11 cellular contexts compared by ENCODE assay signal in genomic region chr18:49846263-49846662, GRCh38. TPM values are rescaled to one million over a fixed set of nuclear protein-coding genes. Genes with fewer than 3 reads are reported as not detected.
DNase-seq lines count a peak whose midpoint lies in the region; ATAC-seq and TF ChIP-seq lines count a peak whose summit lies in the region.
"Had no signal": no experiment of that assay in that cellular context is flagged by ENCODE, and none has a peak within 500 bp of the region (broad histone marks: within the 10 kb centered on the region; RNA-seq: fewer than 3 reads in every experiment).

No MANE protein-coding gene starts in this region.

- intact Hi-C loops in left ventricle myocardium superior (cut with micrococcal nuclease), result no loop called here
- intact Hi-C loops in esophagus muscularis mucosa (cut with DNase I), result no loop called here

- no peak overlapping the region for H3K4me3 ChIP-seq in esophagus muscularis mucosa
- H3K4me3 ChIP-seq: breast epithelium had no signal

- TF ChIP-seq POLR2A in esophagus muscularis mucosa (IDR thresholded peaks at IDR 0.05; ENCODE audit: low read depth), result no peak

- no peak for TF ChIP-seq EP300 in esophagus muscularis mucosa (IDR thresholded peaks at IDR 0.05)

- peaks cover 0 to 60% (median 0%) of the 10 kb centered on the region in 4 donors for H3K27me3 ChIP-seq in esophagus muscularis mucosa
- H3K27me3 ChIP-seq: breast epithelium had no signal

- no peak for TF ChIP-seq CTCF in VCaP (conservative IDR thresholded peaks at IDR 0.05)
- no peak for TF ChIP-seq CTCF in esophagus muscularis mucosa (IDR thresholded peaks at IDR 0.05)

- peak overlapping the region; percentile 15; the same call in 1 of the 2 replicates for H3K27ac ChIP-seq in VCaP
- no peak overlapping the region for H3K27ac ChIP-seq in esophagus muscularis mucosa (replicated peaks in 1 of 4)
- H3K27ac ChIP-seq: breast epithelium, parathyroid adenoma had no signal

- H3K9me3 ChIP-seq in esophagus muscularis mucosa, result no peaks in the 10 kb centered on the region
- H3K9me3 ChIP-seq: breast epithelium had no signal

- H3K36me3 ChIP-seq in esophagus muscularis mucosa, result no peaks in the 10 kb centered on the region
- H3K36me3 ChIP-seq: breast epithelium had no signal

- ATAC-seq in left ventricle myocardium superior (peak; percentile 69), HG03045 (IDR thresholded peaks at IDR 0.05; ENCODE audit: unreplicated experiment) (no peak)

- H3K4me1 ChIP-seq in esophagus muscularis mucosa, result peaks cover 7 to 21% (median 19%) of the 10 kb centered on the region in 4 donors
- H3K4me1 ChIP-seq: breast epithelium, parathyroid adenoma had no signal

- DNase-seq in A172 (ENCODE audit: low spot score), result peak; percentile 14
- DNase-seq in GM04503 (ENCODE audit: low read depth), result peak; percentile 4
- DNase-seq in left ventricle myocardium superior, result no peak
- no peak for DNase-seq in NCI-H748 treated with DMSO at 0.1 percent for 48 hours (lab: John Stamatoyannopoulos, UW)
- no peak for DNase-seq in esophagus muscularis mucosa (ENCODE audit: extremely low spot score)
- no peak for DNase-seq in T-helper 1 cell
- DNase-seq: activated CD4-positive, alpha-beta T cell treated with anti-CD3 and anti-CD28 coated beads, Interleukin-2, amount 50 U/mL, for 1 hour had no signal

- 73% methylated on average over 7 of the region's 7 CpGs for WGBS in esophagus muscularis mucosa

RNA-seq across cellular contexts. Expression of gene ACAA2, which starts 32.9 kb away (rescaled TPM):
- total RNA-seq in A172 (2014; rRNA removed; shearing (Covaris generic)), result 56.9 and 61.0 TPM in 2 replicates
- 397 TPM for total RNA-seq in left ventricle myocardium superior
- 100 to 1,000 TPM in 1 of 4 donors, 10 to 100 TPM in 3; 46.9 to 101 (median 73.9) TPM for total RNA-seq in esophagus muscularis mucosa

Comparison
In these comparisons a context has a peak if more than half of its experiments do, and no peak if none do; other contexts are left out.
1. DNase-seq: peak in A172 (single experiment) and GM04503 (single experiment); none in left ventricle myocardium superior (single experiment), NCI-H748 treated with DMSO at 0.1 percent for 48 hours (single experiment), esophagus muscularis mucosa (single experiment) and T-helper 1 cell (0 of 5).